ENCODE assay signal across 8 cellular contexts in genomic region chr7:103391150-103391549, GRCh38. TPM values are rescaled to one million over a fixed set of nuclear protein-coding genes. Genes with fewer than 3 reads are reported as not detected.
"Had no signal": no experiment of that assay in that cellular context is flagged by ENCODE, and none has a peak within 500 bp of the region (broad histone marks: within the 10 kb centered on the region; RNA-seq: fewer than 3 reads in every experiment).

No MANE protein-coding gene starts in this region.

- H3K4me2 ChIP-seq: GM23338 had no signal

- ATAC-seq: GM23338 had no signal

- H3K4me3 ChIP-seq: GM23338 had no signal

- DNase-seq: H9, HCEC 1CT had no signal

- FAIRE-seq: H1, H54, HTR-8/SVneo had no signal

- H2AFZ ChIP-seq: GM23338 had no signal

RNA-seq across cellular contexts. Expression of gene SLC26A5, which starts 54.9 kb away (rescaled TPM):
- total RNA-seq: H9, HT-29 had no signal
- polyA plus RNA-seq: IgD-negative memory B cell had no signal
